16 cellular contexts compared by ENCODE assay signal in genomic region chr1:157168015-157168414, GRCh38.
"Had no signal": no experiment of that assay in that cellular context is flagged by ENCODE, and none has a peak within 500 bp of the region (broad histone marks: within the 10 kb centered on the region; RNA-seq: fewer than 3 reads in every experiment).

No MANE protein-coding gene starts in this region.

- ATAC-seq: activated naive CD8-positive, alpha-beta T cell treated with anti-CD3 and anti-CD28 coated beads, Interleukin-2, amount 50 U/mL, for 24 hours; effector memory CD8-positive, alpha-beta T cell; left ventricle myocardium superior; sciatic nerve had no signal

- H3K36me3 ChIP-seq: suprapubic skin had no signal

- H3K9me3 ChIP-seq: suprapubic skin had no signal

- H3K4me3 ChIP-seq: suprapubic skin had no signal

- DNase-seq: activated CD4-positive, alpha-beta T cell treated with anti-CD3 and anti-CD28 coated beads for 1 hour; activated CD4-positive, alpha-beta T cell treated with anti-CD3 and anti-CD28 coated beads, Interleukin-2, amount 50 U/mL, for 4 hours; activated naive CD4-positive, alpha-beta T cell treated with anti-CD3 and anti-CD28 coated beads for 36 hours; activated naive CD8-positive, alpha-beta T cell treated with anti-CD3 and anti-CD28 coated beads, Interleukin-2, amount 50 U/mL, for 24 hours; activated T-cell treated with anti-CD3 and anti-CD28 coated beads for 4 hours; aorta; dermis blood vessel endothelial cell; effector memory CD8-positive, alpha-beta T cell; foreskin melanocyte; kidney glomerular epithelial cell; left ventricle myocardium superior; nephron progenitor cell; T1000 had no signal

- H3K27ac ChIP-seq: suprapubic skin, VCaP had no signal
